In genomic region chr2:42123426-42123825, GRCh38 we compare ENCODE assay signal across 16 cellular contexts. TPM values are rescaled to one million over a fixed set of nuclear protein-coding genes. Genes with fewer than 3 reads are reported as not detected.
DNase-seq lines count a peak whose midpoint lies in the region; ATAC-seq and TF ChIP-seq lines count a peak whose summit lies in the region.
"Had no signal": no experiment of that assay in that cellular context is flagged by ENCODE, and none has a peak within 500 bp of the region (broad histone marks: within the 10 kb centered on the region; RNA-seq: fewer than 3 reads in every experiment).

No MANE protein-coding gene starts in this region.

- peak overlapping the region; percentile 5 for H3K27ac ChIP-seq in muscle layer of duodenum (ENCODE audit: low read length)
- H3K27ac ChIP-seq in gastrocnemius medialis = no peak overlapping the region
- H3K27ac ChIP-seq: hepatocyte, left lung, testis had no signal

- H3K36me3 ChIP-seq in muscle layer of duodenum (ENCODE audit: control insufficient read depth in 1 of 2, insufficient read depth in 2 of 2, low read length in 2 of 2) (no peaks in the 10 kb centered on the region), gastrocnemius medialis (no peaks in the 10 kb centered on the region)
- H3K36me3 ChIP-seq: left lung had no signal

- no peaks in the 10 kb centered on the region for H3K9me3 Mint-ChIP-seq in activated naive CD4-positive, alpha-beta T cell treated with anti-CD3 and anti-CD28 coated beads, Interleukin-2, amount 50 U/mL, for 24 hours
- peaks cover 9% of the 10 kb centered on the region for H3K9me3 Mint-ChIP-seq in activated CD8-positive, alpha-beta T cell treated with anti-CD3 and anti-CD28 coated beads for 36 hours

- no peak for TF ChIP-seq POLR2A in gastrocnemius medialis (IDR thresholded peaks at IDR 0.05)

- peak overlapping the region; percentile 19 for H3K4me3 Mint-ChIP-seq in activated naive CD4-positive, alpha-beta T cell treated with anti-CD3 and anti-CD28 coated beads, Interleukin-2, amount 50 U/mL, for 24 hours
- H3K4me3 Mint-ChIP-seq in activated CD8-positive, alpha-beta T cell treated with anti-CD3 and anti-CD28 coated beads for 36 hours = no peak overlapping the region

- H3K36me3 Mint-ChIP-seq in activated naive CD4-positive, alpha-beta T cell treated with anti-CD3 and anti-CD28 coated beads, Interleukin-2, amount 50 U/mL, for 24 hours = no peaks in the 10 kb centered on the region
- H3K36me3 Mint-ChIP-seq in activated CD8-positive, alpha-beta T cell treated with anti-CD3 and anti-CD28 coated beads for 36 hours (ENCODE audit: low read depth) = peaks cover 3% of the 10 kb centered on the region

- no peak for ATAC-seq in activated CD8-positive, alpha-beta T cell treated with anti-CD3 and anti-CD28 coated beads for 36 hours
- ATAC-seq in GM18907 (IDR thresholded peaks at IDR 0.05; ENCODE audit: unreplicated experiment) = no peak
- no peak for ATAC-seq in gastrocnemius medialis
- ATAC-seq: esophagus mucosa, left lung had no signal

- TF ChIP-seq CTCF in activated CD8-positive, alpha-beta T cell treated with anti-CD3 and anti-CD28 coated beads for 36 hours (IDR thresholded peaks at IDR 0.05) = no peak
- no peak for TF ChIP-seq CTCF in gastrocnemius medialis (IDR thresholded peaks at IDR 0.05 in 4 of 5, conservative IDR thresholded peaks at IDR 0.05 in 1 of 5)

- H3K27me3 Mint-ChIP-seq in activated naive CD4-positive, alpha-beta T cell treated with anti-CD3 and anti-CD28 coated beads, Interleukin-2, amount 50 U/mL, for 24 hours = no peaks in the 10 kb centered on the region
- no peaks in the 10 kb centered on the region for H3K27me3 Mint-ChIP-seq in activated CD8-positive, alpha-beta T cell treated with anti-CD3 and anti-CD28 coated beads for 36 hours

- DNase-seq in activated naive CD4-positive, alpha-beta T cell treated with anti-CD3 and anti-CD28 coated beads, Interleukin-2, amount 50 U/mL, for 16 hours = no peak
- no peak for DNase-seq in activated CD8-positive, alpha-beta T cell treated with anti-CD3 and anti-CD28 coated beads for 36 hours
- DNase-seq in NCI-H446 treated with DMSO at 0.1 percent for 48 hours (lab: John Stamatoyannopoulos, UW) (no peak), iPS-NIHi11 (ENCODE audit: low spot score) (no peak), gastrocnemius medialis (no peak)
- DNase-seq: amygdala, EL, left lung, NCI-H1417 treated with DMSO at 0.1 percent for 48 hours, occipital lobe, testis had no signal

- CTCF ChIA-PET in activated CD8-positive, alpha-beta T cell treated with anti-CD3 and anti-CD28 coated beads for 36 hours (lab: Charles Lee) = interaction anchor here (1.0 to 1.9 kb wide), 4 partner anchors 13 to 24 kb away, joined by 3 to 7 read pairs (median 3); no protein-coding TSS in a partner anchor

- in situ Hi-C loops in gastrocnemius medialis (cut with MboI; ENCODE audit: low sequenced_read_pairs in 4 of 4) = no loop called here

- POLR2A ChIA-PET in activated CD8-positive, alpha-beta T cell treated with anti-CD3 and anti-CD28 coated beads for 36 hours (lab: Charles Lee) = interaction anchor here (0.8 to 1.2 kb wide), 2 partner anchors 9 to 13 kb away, joined by 4 read pairs; no protein-coding TSS in a partner anchor

- intact Hi-C loops in activated CD8-positive, alpha-beta T cell treated with anti-CD3 and anti-CD28 coated beads for 36 hours (cut with micrococcal nuclease) = no loop called here
- intact Hi-C loops in gastrocnemius medialis (cut with DNase I; ENCODE audit: low total_unique reads) = no loop called here

- H3K27me3 ChIP-seq in muscle layer of duodenum (ENCODE audit: low read depth, low read length) = no peaks in the 10 kb centered on the region
- peaks cover 0 to 7% (median 6%) of the 10 kb centered on the region in 3 donors for H3K27me3 ChIP-seq in gastrocnemius medialis
- H3K27me3 ChIP-seq: hepatocyte, testis had no signal

- H3K4me3 ChIP-seq in muscle layer of duodenum (ENCODE audit: low read depth in 1 of 2, low read length in 2 of 2) (no peak overlapping the region), gastrocnemius medialis (no peak overlapping the region)
- H3K4me3 ChIP-seq: hepatocyte, left lung, testis had no signal

- H3K4me1 Mint-ChIP-seq in activated naive CD4-positive, alpha-beta T cell treated with anti-CD3 and anti-CD28 coated beads, Interleukin-2, amount 50 U/mL, for 24 hours = peaks cover 70% of the 10 kb centered on the region
- peaks cover 51% of the 10 kb centered on the region for H3K4me1 Mint-ChIP-seq in activated CD8-positive, alpha-beta T cell treated with anti-CD3 and anti-CD28 coated beads for 36 hours (ENCODE audit: low read depth)

- peaks cover 14 to 20% of the 10 kb centered on the region in 2 donors for H3K4me1 ChIP-seq in muscle layer of duodenum (ENCODE audit: control insufficient read depth in 1 of 2, insufficient read depth in 2 of 2, low read length in 2 of 2)
- peaks cover 0 to 3% of the 10 kb centered on the region in 2 donors for H3K4me1 ChIP-seq in gastrocnemius medialis
- H3K4me1 ChIP-seq: testis had no signal

- H3K9me3 ChIP-seq in muscle layer of duodenum (ENCODE audit: control insufficient read depth in 1 of 2, low read length in 2 of 2) (no peaks in the 10 kb centered on the region), gastrocnemius medialis (no peaks in the 10 kb centered on the region)
- H3K9me3 ChIP-seq: left lung, testis had no signal

- peak overlapping the region; percentile 53 for H3K27ac Mint-ChIP-seq in activated naive CD4-positive, alpha-beta T cell treated with anti-CD3 and anti-CD28 coated beads, Interleukin-2, amount 50 U/mL, for 24 hours
- peak overlapping the region; percentile 8 for H3K27ac Mint-ChIP-seq in activated CD8-positive, alpha-beta T cell treated with anti-CD3 and anti-CD28 coated beads for 36 hours

RNA-seq across cellular contexts. Expression of gene EML4, which starts 45.7 kb away (rescaled TPM):
- 10 to 100 TPM; 58.2 to 59.7 TPM for total RNA-seq in activated CD8-positive, alpha-beta T cell treated with anti-CD3 and anti-CD28 coated beads for 36 hours
- total RNA-seq in gastrocnemius medialis = 1 to 10 TPM; 3.0 to 5.0 (median 4.6) TPM

Comparison
In these comparisons a context has a peak if more than half of its experiments do, and no peak if none do; other contexts are left out.
1. RNA of gene EML4, which starts 45.7 kb away (total RNA-seq): 58.2 to 59.7 TPM in activated CD8-positive, alpha-beta T cell treated with anti-CD3 and anti-CD28 coated beads for 36 hours; 3.0 to 5.0 TPM in gastrocnemius medialis; every median in the first group is over 4 times any median in the second.